Comparison of ENCODE assay signal across 8 cellular contexts in genomic region chr11:114439229-114440120, GRCh38. TPM values are rescaled to one million over a fixed set of nuclear protein-coding genes. Genes with fewer than 3 reads are reported as not detected.
DNase-seq lines count a peak whose midpoint lies in the region; ATAC-seq, FAIRE-seq and TF ChIP-seq lines count a peak whose summit lies in the region.

TSS of gene REXO2 (plus strand) at chr11:114439467. CDS start at chr11:114439529, 62 bp downstream.

- peak; percentile 72 for FAIRE-seq in RCC 7860 (lab: Jason Lieb, UNC)

- peak; percentile 97 for ATAC-seq in GM21786 (IDR thresholded peaks at IDR 0.05; ENCODE audit: unreplicated experiment)
- ATAC-seq in activated T-cell treated with anti-CD3 and anti-CD28 coated beads, Interleukin-2, amount 50 U/mL, for 72 hours (replicated peaks in 1 of 2) = peak; percentile 96

- H3K9me3 ChIP-seq in DOHH2 (ENCODE audit: control insufficient read depth, insufficient read depth, low read length) (no peaks in the 10 kb centered on the region), KOPT-K1 (ENCODE audit: insufficient read depth, low read length, poor library complexity, severe bottlenecking) (no peaks in the 10 kb centered on the region), esophagus muscularis mucosa (no peaks in the 10 kb centered on the region)

- no peaks in the 10 kb centered on the region for H3K9me2 ChIP-seq in DOHH2 (replicated peaks; ENCODE audit: control insufficient read depth, low read length)

- H3K4me1 ChIP-seq in DOHH2 (ENCODE audit: control insufficient read depth, low read length) (peaks cover 23% of the 10 kb centered on the region), esophagus muscularis mucosa (peaks cover 11 to 35% (median 30%) of the 10 kb centered on the region in 4 donors)

- intact Hi-C loops in esophagus muscularis mucosa (cut with DNase I) = loop anchor here (2.0 to 10.0 kb wide), 2 partner anchors 39 to 95 kb away; partner anchors contain the start of genes C11orf71 and RBM7

- H3K27ac ChIP-seq in DOHH2 (ENCODE audit: low read depth, low read length) (no peak within 1 kb of the TSS), KOPT-K1 (ENCODE audit: low read depth, low read length, poor library complexity, severe bottlenecking) (peak within 1 kb of the TSS; percentile 63), esophagus muscularis mucosa (replicated peaks in 1 of 4) (peak within 1 kb of the TSS; percentile 86 to 89 (median 88))

- peaks cover 35% of the 10 kb centered on the region for H3K4me1 Mint-ChIP-seq in activated T-cell treated with anti-CD3 and anti-CD28 coated beads, Interleukin-2, amount 50 U/mL, for 72 hours (ENCODE audit: low read depth)

- peak within 1 kb of the TSS; percentile 94 for H3K27ac Mint-ChIP-seq in activated T-cell treated with anti-CD3 and anti-CD28 coated beads, Interleukin-2, amount 50 U/mL, for 72 hours

- peak; percentile 86 for DNase-seq in RCC 7860 (ENCODE audit: low spot score)
- peak; percentile 93 to 94 for DNase-seq in activated T-cell treated with anti-CD3 and anti-CD28 coated beads, Interleukin-2, amount 50 U/mL, for 72 hours
- peak; percentile 98 for DNase-seq in esophagus muscularis mucosa (ENCODE audit: extremely low spot score)
- peak; percentile 97 for DNase-seq in myocyte (ENCODE audit: low read depth)
- peak; percentile 85 to 90 for DNase-seq in stimulated activated CD8-positive, alpha-beta memory T cell treated with anti-CD3 and anti-CD28 coated beads, Interleukin-7, amount 100 ng/mL, for 48 hours (ENCODE audit: extremely low read depth in 1 of 2, low read depth in 1 of 2)

- TF ChIP-seq CTCF in DOHH2 (IDR thresholded peaks at IDR 0.05; ENCODE audit: low read depth, low read length, poor library complexity, severe bottlenecking) (peak; percentile 23), esophagus muscularis mucosa (IDR thresholded peaks at IDR 0.05) (peak in 2 of 3 experiments; percentile 34 to 37)

- no peak for TF ChIP-seq EP300 in esophagus muscularis mucosa (IDR thresholded peaks at IDR 0.05)

- H3K27me3 ChIP-seq in DOHH2 (ENCODE audit: control insufficient read depth, low read length) (no peaks in the 10 kb centered on the region), esophagus muscularis mucosa (no peaks in the 10 kb centered on the region)

- H3F3A ChIP-seq in DOHH2 (ENCODE audit: control insufficient read depth, insufficient read depth) = no peaks in the 10 kb centered on the region

- 0% methylated on average over 27 of the region's 64 CpGs for WGBS in esophagus muscularis mucosa

- H3K27me3 Mint-ChIP-seq in activated T-cell treated with anti-CD3 and anti-CD28 coated beads, Interleukin-2, amount 50 U/mL, for 72 hours (ENCODE audit: low read depth) = no peaks in the 10 kb centered on the region

- H3K79me2 ChIP-seq in DOHH2 (ENCODE audit: control insufficient read depth, low read length) = peaks cover 47% of the 10 kb centered on the region

- H3K4me2 ChIP-seq in DOHH2 (ENCODE audit: low read length) = peak within 1 kb of the TSS; percentile 84

- H3K9me3 Mint-ChIP-seq in activated T-cell treated with anti-CD3 and anti-CD28 coated beads, Interleukin-2, amount 50 U/mL, for 72 hours = no peaks in the 10 kb centered on the region

- no peaks in the 10 kb centered on the region for H4K20me1 ChIP-seq in DOHH2 (ENCODE audit: control insufficient read depth, insufficient read depth, low read depth, low read length)

- H3K36me3 Mint-ChIP-seq in activated T-cell treated with anti-CD3 and anti-CD28 coated beads, Interleukin-2, amount 50 U/mL, for 72 hours (ENCODE audit: insufficient read depth in 2 of 2) = peaks cover 0 to 6% of the 10 kb centered on the region in 2 donors

- peaks cover 12% of the 10 kb centered on the region for H3K36me3 ChIP-seq in DOHH2 (ENCODE audit: control insufficient read depth, low read length)
- H3K36me3 ChIP-seq in KOPT-K1 (ENCODE audit: insufficient read depth, low read length) = no peaks in the 10 kb centered on the region
- H3K36me3 ChIP-seq in esophagus muscularis mucosa = peaks cover 4 to 9% (median 6%) of the 10 kb centered on the region in 4 donors

- peak within 1 kb of the TSS; percentile 92 to 98 for H3K4me3 Mint-ChIP-seq in activated T-cell treated with anti-CD3 and anti-CD28 coated beads, Interleukin-2, amount 50 U/mL, for 72 hours

- H3K4me3 ChIP-seq in DOHH2 (ENCODE audit: low read length) (peak within 1 kb of the TSS; percentile 84), esophagus muscularis mucosa (peak within 1 kb of the TSS; percentile 79 to 96 (median 92))

- peak; percentile 50 for TF ChIP-seq POLR2A in esophagus muscularis mucosa (IDR thresholded peaks at IDR 0.05; ENCODE audit: low read depth)

RNA-seq across cellular contexts. Expression of gene REXO2, which starts in this region (rescaled TPM):
- total RNA-seq in activated T-cell treated with anti-CD3 and anti-CD28 coated beads, Interleukin-2, amount 50 U/mL, for 72 hours = 10 to 100 TPM; 60.6 to 61.2 TPM
- total RNA-seq in esophagus muscularis mucosa (100 to 1,000 TPM in 3 of 4 donors, 10 to 100 TPM in 1; 95.1 to 152 (median 142) TPM), myocyte (87.5 and 98.0 TPM in 2 replicates)
- polyA plus RNA-seq in myocyte (2012) = 177 TPM
